ENCODE assay signal across 10 cellular contexts in genomic region chr19:54178581-54179261, GRCh38. TPM values are rescaled to one million over a fixed set of nuclear protein-coding genes. Genes with fewer than 3 reads are reported as not detected.
A peak's percentile ranks its signal among the peaks of the same experiment; 100 is the strongest.
DNase-seq lines count a peak whose midpoint lies in the region; ATAC-seq and TF ChIP-seq lines count a peak whose summit lies in the region.
"Had no signal": no experiment of that assay in that cellular context is flagged by ENCODE, and none has a peak within 500 bp of the region (broad histone marks: within the 10 kb centered on the region; RNA-seq: fewer than 3 reads in every experiment).

No MANE protein-coding gene starts in this region.

- H3K9me3 Mint-ChIP-seq in glutamatergic neuron (ENCODE audit: unreplicated experiment) (peaks cover 2% of the 10 kb centered on the region), MCF 10A (ENCODE audit: unreplicated experiment) (no peaks in the 10 kb centered on the region)

- DNase-seq in activated effector memory CD4-positive, alpha-beta T cell treated with anti-CD3 and anti-CD28 coated beads, Interleukin-2, amount 50 U/mL, for 16 hours: peak; percentile 79
- DNase-seq in activated effector memory CD4-positive, alpha-beta T cell treated with Interleukin-2 at 50 U/mL for 16 hours: no peak
- DNase-seq in RWPE2 (ENCODE audit: low spot score) (no peak), glutamatergic neuron (peak; percentile 72), stomach (peak; percentile 51), MCF 10A (ENCODE audit: unreplicated experiment) (no peak), AG20443 (ENCODE audit: low spot score) (no peak)
- DNase-seq: GOT3, MM.1S had no signal

- H3K27ac Mint-ChIP-seq in glutamatergic neuron (ENCODE audit: unreplicated experiment) (peak overlapping the region; percentile 90), MCF 10A (ENCODE audit: low read depth, unreplicated experiment) (no peak overlapping the region)

- BruUV-seq in MCF 10A (replicated peaks; lab: Mats Ljungman, UMichigan): no TSS peak

- H3K4me3 Mint-ChIP-seq in glutamatergic neuron (ENCODE audit: unreplicated experiment): peak overlapping the region; percentile 41
- no peak overlapping the region for H3K4me3 Mint-ChIP-seq in MCF 10A (ENCODE audit: unreplicated experiment)

- no peaks in the 10 kb centered on the region for H3K27me3 ChIP-seq in RWPE2 (ENCODE audit: insufficient read depth, poor library complexity, severe bottlenecking)
- H3K27me3 ChIP-seq in stomach: no peaks in the 10 kb centered on the region

- H3K36me3 ChIP-seq in RWPE2 (ENCODE audit: low read depth) (peaks cover 21% of the 10 kb centered on the region), stomach (peaks cover 9 to 66% (median 53%) of the 10 kb centered on the region in 4 donors)

- H3K27ac ChIP-seq in RWPE2 (ENCODE audit: poor library complexity, severe bottlenecking): no peak overlapping the region
- H3K27ac ChIP-seq in stomach: no peak overlapping the region

- H3K9me3 ChIP-seq in RWPE2 (ENCODE audit: severe bottlenecking) (no peaks in the 10 kb centered on the region), stomach (no peaks in the 10 kb centered on the region)

- CTCF ChIA-PET in MCF 10A (lab: Yijun Ruan, JAX): no interaction called here

- peaks cover 19% of the 10 kb centered on the region for H3K4me1 Mint-ChIP-seq in glutamatergic neuron (ENCODE audit: low read depth, unreplicated experiment)
- no peaks in the 10 kb centered on the region for H3K4me1 Mint-ChIP-seq in MCF 10A (ENCODE audit: insufficient read depth, unreplicated experiment)

- 69 to 82% (median 76%) methylated on average over 14 to 23 of the region's 23 CpGs for WGBS in stomach, 5 donors

- TF ChIP-seq EP300 in stomach (IDR thresholded peaks at IDR 0.05): no peak

- H3K36me3 Mint-ChIP-seq in glutamatergic neuron (ENCODE audit: unreplicated experiment) (no peaks in the 10 kb centered on the region), MCF 10A (ENCODE audit: insufficient read depth, unreplicated experiment) (peaks cover 28% of the 10 kb centered on the region)

- peaks cover 3% of the 10 kb centered on the region for H3K27me3 Mint-ChIP-seq in glutamatergic neuron (ENCODE audit: unreplicated experiment)
- no peaks in the 10 kb centered on the region for H3K27me3 Mint-ChIP-seq in MCF 10A (ENCODE audit: insufficient read depth, unreplicated experiment)

- no peaks in the 10 kb centered on the region for H3K4me1 ChIP-seq in RWPE2 (ENCODE audit: insufficient read depth, poor library complexity, severe bottlenecking)
- peaks cover 0 to 14% (median 6%) of the 10 kb centered on the region in 4 donors for H3K4me1 ChIP-seq in stomach

- ATAC-seq in RWPE2 (ENCODE audit: low read depth) (peak; percentile 63; the same call in 1 of the 3 replicates), HG03342 (IDR thresholded peaks at IDR 0.05; ENCODE audit: unreplicated experiment) (no peak)

- intact Hi-C loops in stomach (cut with DNase I; ENCODE audit: low total_unique reads) (no loop called here), MCF 10A (cut with micrococcal nuclease) (no loop called here)

- POLR2A ChIA-PET in MCF 10A (lab: Yijun Ruan, JAX): interaction anchor here (0.5 kb wide), 1 partner anchor 21 kb away, joined by 4 read pairs; no protein-coding TSS in a partner anchor

- TF ChIP-seq CTCF in RWPE2 (IDR thresholded peaks at IDR 0.05; ENCODE audit: poor library complexity, severe bottlenecking) (no peak), glutamatergic neuron (IDR thresholded peaks at IDR 0.05; ENCODE audit: partially characterized antibody, unreplicated experiment) (no peak), stomach (IDR thresholded peaks at IDR 0.05) (no peak), MCF 10A (IDR thresholded peaks at IDR 0.05; ENCODE audit: unreplicated experiment) (no peak)

- TF ChIP-seq POLR2A in stomach (IDR thresholded peaks at IDR 0.05): no peak

- H3K4me3 ChIP-seq in RWPE2 (ENCODE audit: severe bottlenecking): no peak overlapping the region
- H3K4me3 ChIP-seq in stomach: no peak overlapping the region

RNA-seq across cellular contexts. Expression of gene TMC4, which starts 5.8 kb away (rescaled TPM):
- total RNA-seq in glutamatergic neuron (ENCODE audit: unreplicated experiment) (not detected), stomach (10 to 100 TPM; 28.0 to 99.5 (median 47.1) TPM), MCF 10A (2022) (3.7 and 6.1 TPM in 2 replicates)
- 10 to 100 TPM; 33.4 to 49.8 (median 39.3) TPM for polyA plus RNA-seq in stomach

RNA-seq across cellular contexts. Expression of gene MBOAT7, which starts 10.7 kb away (rescaled TPM):
- 62.0 TPM for total RNA-seq in glutamatergic neuron (ENCODE audit: unreplicated experiment)
- total RNA-seq in stomach: 1,000 to 10,000 TPM in 1 of 5 donors, 100 to 1,000 TPM in 1, 10 to 100 TPM in 3; 22.0 to 1,215 (median 95.1) TPM
- 10 to 100 TPM; 14.1 to 20.6 (median 19.1) TPM for polyA plus RNA-seq in stomach
- 43.8 and 49.5 TPM in 2 replicates for total RNA-seq in MCF 10A (2022)

RNA-seq across cellular contexts. Expression of gene TSEN34, which starts 12.4 kb away (rescaled TPM):
- total RNA-seq in glutamatergic neuron (ENCODE audit: unreplicated experiment) (44.8 TPM), stomach (100 to 1,000 TPM in 1 of 5 donors, 10 to 100 TPM in 4; 25.5 to 147 (median 34.5) TPM), MCF 10A (2022) (28.0 and 40.1 TPM in 2 replicates)
- 10 to 100 TPM; 35.3 to 54.1 (median 45.1) TPM for polyA plus RNA-seq in stomach

RNA-seq across cellular contexts. Expression of gene LENG1, which starts 19.2 kb away (rescaled TPM):
- total RNA-seq in glutamatergic neuron (ENCODE audit: unreplicated experiment) (3.7 TPM), stomach (10 to 100 TPM in 2 of 5 donors, 1 to 10 TPM in 1, not detected in 2; 4.2 to 35.6 (median 21.0) TPM), MCF 10A (2022) (6.1 and 8.2 TPM in 2 replicates)
- polyA plus RNA-seq in stomach: 10 to 100 TPM in 1 of 3 donors, 1 to 10 TPM in 2; 8.2 to 12.0 (median 8.6) TPM

RNA-seq across cellular contexts. Expression of gene RPS9, which starts 21.9 kb away (rescaled TPM):
- total RNA-seq in glutamatergic neuron (ENCODE audit: unreplicated experiment) (557 TPM), stomach (1,000 to 10,000 TPM in 4 of 5 donors, 100 to 1,000 TPM in 1; 634 to 2,012 (median 1,471) TPM), MCF 10A (2022) (1,356 and 1,735 TPM in 2 replicates)
- polyA plus RNA-seq in stomach: 1,000 to 10,000 TPM; 4,159 to 5,346 (median 4,356) TPM

Comparison
In these comparisons a context has a peak if more than half of its experiments do, and no peak if none do; other contexts are left out.
1. DNase-seq: peak in activated effector memory CD4-positive, alpha-beta T cell treated with anti-CD3 and anti-CD28 coated beads, Interleukin-2, amount 50 U/mL, for 16 hours (single experiment), glutamatergic neuron (single experiment) and stomach (single experiment); none in activated effector memory CD4-positive, alpha-beta T cell treated with Interleukin-2 at 50 U/mL for 16 hours (single experiment), RWPE2 (single experiment), MCF 10A (single experiment) and AG20443 (single experiment).